In the genomic region with DNA sequence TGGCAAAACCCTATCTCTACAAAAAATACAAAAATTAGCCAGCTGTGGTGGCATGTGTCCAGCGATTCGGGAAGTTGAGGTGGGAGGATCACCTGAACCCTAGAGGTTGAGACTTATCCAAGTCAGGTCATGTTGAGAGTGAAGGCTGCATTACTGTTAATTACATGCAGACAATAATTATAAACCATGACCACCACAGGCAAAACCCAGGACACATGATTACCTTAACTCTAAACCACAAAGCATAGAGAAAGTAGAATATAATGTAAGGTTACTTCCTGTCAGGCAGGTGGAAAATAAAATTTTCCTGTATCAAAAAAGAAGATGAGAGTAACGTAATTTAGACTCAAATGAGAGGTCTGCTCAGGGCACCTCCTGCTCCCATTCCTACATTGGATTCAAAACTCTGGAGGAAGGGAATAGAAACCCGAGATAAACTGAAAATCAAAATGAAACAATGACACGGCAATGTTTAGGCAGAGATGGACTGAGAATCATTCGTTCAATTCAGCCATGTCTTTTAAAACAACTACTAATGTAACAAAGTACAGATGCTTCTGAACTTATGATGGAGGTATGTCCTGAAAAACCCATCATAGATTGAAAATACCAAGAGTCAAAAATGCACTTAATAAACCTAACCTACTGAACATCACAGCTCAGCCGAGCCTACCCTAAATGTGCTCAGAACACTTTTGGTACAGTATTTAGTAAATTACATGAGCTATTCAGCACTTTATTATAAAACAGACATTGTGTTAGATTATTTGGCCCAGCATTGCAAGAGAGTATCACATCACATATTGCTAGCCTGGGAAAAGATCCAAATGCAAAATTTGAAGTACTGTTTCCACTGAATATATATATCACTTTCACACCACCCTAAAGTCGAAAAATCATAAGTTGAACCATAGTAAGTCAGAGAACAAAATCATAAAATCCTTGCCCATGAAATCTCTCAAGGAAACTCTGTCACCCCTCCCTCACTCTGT, we compare ENCODE assay signal across 27 cellular contexts. TPM values are rescaled to one million over a fixed set of nuclear protein-coding genes. Genes with fewer than 3 reads are reported as not detected.
"Had no signal": no experiment of that assay in that cellular context is flagged by ENCODE, and none has a peak within 500 bp of the region (broad histone marks: within the 10 kb centered on the region; RNA-seq: fewer than 3 reads in every experiment).

No MANE protein-coding gene starts in this region.

- H3K27ac Mint-ChIP-seq: activated naive CD4-positive, alpha-beta T cell treated with anti-CD3 and anti-CD28 coated beads for 36 hours; activated naive CD8-positive, alpha-beta T cell treated with anti-CD3 and anti-CD28 coated beads, Interleukin-2, amount 50 U/mL, for 24 hours; activated T-helper 2 cell treated with anti-CD3 and anti-CD28 coated beads, Interferon-gamma antibody, Interleukin-2, Interleukin-4, amounts not matched to agents 10 μg/mL and 5 μg/mL and 100 μg/mL, durations not matched to agents 14 hours and 24 hours and 36 hours; dendritic cell treated with granulocyte-macrophage colony-stimulating factor and Interleukin-4, amounts not matched to agents 40 ng/mL and 50 ng/mL, for 4 days; mesothelial cell of epicardium had no signal

- H3K27me3 ChIP-seq: ascending aorta, heart right ventricle, stomach had no signal

- H3K4me1 Mint-ChIP-seq: mesothelial cell of epicardium, neural crest cell had no signal

- H3K4me1 ChIP-seq: ascending aorta, heart right ventricle, lower lobe of right lung, prostate gland, stomach had no signal

- H3K27me3 Mint-ChIP-seq: activated naive CD8-positive, alpha-beta T cell treated with anti-CD3 and anti-CD28 coated beads, Interleukin-2, amount 50 U/mL, for 24 hours had no signal

- H3K9me3 Mint-ChIP-seq: activated naive CD4-positive, alpha-beta T cell treated with anti-CD3 and anti-CD28 coated beads for 36 hours; activated naive CD8-positive, alpha-beta T cell treated with anti-CD3 and anti-CD28 coated beads, Interleukin-2, amount 50 U/mL, for 24 hours; activated T-helper 2 cell treated with anti-CD3 and anti-CD28 coated beads, Interferon-gamma antibody, Interleukin-2, Interleukin-4, amounts not matched to agents 10 μg/mL and 5 μg/mL and 100 μg/mL, durations not matched to agents 14 hours and 24 hours and 36 hours; dendritic cell treated with granulocyte-macrophage colony-stimulating factor and Interleukin-4, amounts not matched to agents 40 ng/mL and 50 ng/mL, for 4 days; mesothelial cell of epicardium; neural crest cell had no signal

- H3K27ac ChIP-seq: ascending aorta, epithelial cell of prostate, heart right ventricle, lower lobe of right lung, prostate gland, skin epidermis, stomach, thoracic aorta had no signal

- H3K4me3 Mint-ChIP-seq: activated naive CD4-positive, alpha-beta T cell treated with anti-CD3 and anti-CD28 coated beads for 36 hours; activated naive CD8-positive, alpha-beta T cell treated with anti-CD3 and anti-CD28 coated beads, Interleukin-2, amount 50 U/mL, for 24 hours; dendritic cell treated with granulocyte-macrophage colony-stimulating factor and Interleukin-4, amounts not matched to agents 40 ng/mL and 50 ng/mL, for 4 days; mesothelial cell of epicardium; neural crest cell had no signal

- H3K4me3 ChIP-seq: ascending aorta, heart right ventricle, lower lobe of right lung, prostate gland, skin epidermis, stomach, thoracic aorta had no signal

- DNase-seq: activated CD4-positive, alpha-beta T cell treated with anti-CD3 and anti-CD28 coated beads, Interleukin-2, amount 50 U/mL, for 1 hour; activated naive CD4-positive, alpha-beta T cell treated with anti-CD3 and anti-CD28 coated beads for 36 hours; activated naive CD8-positive, alpha-beta T cell treated with anti-CD3 and anti-CD28 coated beads, Interleukin-2, amount 50 U/mL, for 24 hours; activated T-cell treated with anti-CD3 and anti-CD28 coated beads for 4 hours; heart right ventricle; left colon; lower lobe of right lung; right cardiac atrium; stimulated activated CD4-positive, alpha-beta T cell treated with anti-CD3 and anti-CD28 coated beads, Interleukin-15, amount 100 ng/mL, for 24 hours; stimulated activated CD4-positive, alpha-beta T cell treated with anti-CD3 and anti-CD28 coated beads, Interleukin-4, amount 100 ng/mL, for 4 hours; stimulated activated CD8-positive, alpha-beta memory T cell treated with anti-CD3 and anti-CD28 coated beads, Interleukin-4, amount 100 ng/mL, for 48 hours; stomach; T-helper 9 cell had no signal

- H3K9me3 ChIP-seq: ascending aorta, heart right ventricle, lower lobe of right lung, prostate gland, stomach, thoracic aorta had no signal

- H3K36me3 ChIP-seq: ascending aorta, heart right ventricle, lower lobe of right lung, prostate gland, stomach, thoracic aorta had no signal

- ATAC-seq: activated CD4-positive, CD25-positive, alpha-beta regulatory T cell treated with anti-CD3 and anti-CD28 coated beads, Interleukin-2, amount 50 U/mL, for 24 hours; activated naive CD8-positive, alpha-beta T cell treated with anti-CD3 and anti-CD28 coated beads, Interleukin-2, amount 50 U/mL, for 24 hours; heart right ventricle; left colon; lower lobe of right lung; right cardiac atrium had no signal

RNA-seq across cellular contexts. Expression of a gene that starts 33.4 kb away (rescaled TPM):
- total RNA-seq: activated CD8-positive, alpha-beta memory T cell treated with anti-CD3 and anti-CD28 coated beads for 36 hours; activated naive CD4-positive, alpha-beta T cell treated with anti-CD3 and anti-CD28 coated beads for 36 hours; activated T-helper 2 cell treated with anti-CD3 and anti-CD28 coated beads, Interferon-gamma antibody, Interleukin-2, Interleukin-4, amounts not matched to agents 10 μg/mL and 5 μg/mL and 100 μg/mL, durations not matched to agents 14 hours and 24 hours and 36 hours; ascending aorta; left colon; lower lobe of right lung; mesothelial cell of epicardium; myocyte; osteoblast; stomach; thoracic aorta; ureter had no signal
- polyA plus RNA-seq: heart right ventricle, stomach had no signal
